9 cellular contexts compared by ENCODE assay signal in the genomic region with DNA sequence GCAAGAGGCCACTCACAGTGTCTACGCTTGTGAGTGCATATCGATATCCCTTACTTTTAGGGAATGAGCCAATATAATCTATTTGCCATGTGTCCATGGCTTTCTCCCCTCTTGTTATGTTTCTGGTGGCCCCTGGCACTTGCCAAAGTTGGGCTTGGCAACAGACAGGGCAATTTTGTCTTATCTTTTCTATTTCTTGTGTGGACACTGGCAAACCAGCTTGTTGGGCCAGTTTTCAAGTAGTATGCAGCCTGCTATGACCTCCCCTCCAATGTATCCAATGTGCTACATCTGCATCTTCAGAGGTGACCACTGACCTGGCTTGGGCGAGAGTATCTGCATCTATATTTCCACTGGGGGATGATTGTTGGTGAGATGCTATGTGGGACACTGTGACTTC. TPM values are rescaled to one million over a fixed set of nuclear protein-coding genes. Genes with fewer than 3 reads are reported as not detected.
"Had no signal": no experiment of that assay in that cellular context is flagged by ENCODE, and none has a peak within 500 bp of the region (broad histone marks: within the 10 kb centered on the region; RNA-seq: fewer than 3 reads in every experiment).

No MANE protein-coding gene starts in this region.

- H3K4me1 Mint-ChIP-seq: IgD-negative memory B cell had no signal

- H3K9me3 Mint-ChIP-seq: HFFc6, IgD-negative memory B cell had no signal

- H3K9me3 ChIP-seq: HAP-1 had no signal

- H3K36me3 ChIP-seq: HAP-1 had no signal

- DNase-seq: GM23248, GOT3, HFFc6 had no signal

- H3K4me3 Mint-ChIP-seq: HFFc6, IgD-negative memory B cell had no signal

- H3K9ac ChIP-seq: GM23248 had no signal

- H2AFZ ChIP-seq: GM23248 had no signal

- FAIRE-seq: H54, HepG2 had no signal

- H3K27ac ChIP-seq: GM23248, HL-60 had no signal

- H3K4me3 ChIP-seq: GM23248, HAP-1 had no signal

- H3K27ac Mint-ChIP-seq: HFFc6, IgD-negative memory B cell had no signal

RNA-seq across cellular contexts. Expression of a gene that starts 29.2 kb away (rescaled TPM):
- total RNA-seq: HFFc6, HT1080 had no signal
- polyA plus RNA-seq: GM23248, IgD-negative memory B cell had no signal
